Comparison of ENCODE assay signal across 1 cellular context in genomic region chr17:3529817-3530741, GRCh38.
TF ChIP-seq lines count a peak whose summit lies in the region.

No MANE protein-coding gene starts in this region.

TF ChIP-seq in HepG2, 621 proteins besides CTCF, POLR2A, EP300 and RAD21 (continued from another document and continues in another):
- TF ChIP-seq E2F5 (CRISPR knock-in tag; conservative IDR thresholded peaks at IDR 0.05) (no peak), MXI1 (IDR thresholded peaks at IDR 0.05; ENCODE audit: borderline replicate concordance, low read depth, low read length) (no peak), XBP1 (CRISPR knock-in tag; IDR thresholded peaks at IDR 0.05) (no peak), ZNF83 (CRISPR knock-in tag; IDR thresholded peaks at IDR 0.05; ENCODE audit: borderline replicate concordance) (no peak), HOXA7 (CRISPR knock-in tag; IDR thresholded peaks at IDR 0.05) (no peak), DMAP1 (CRISPR knock-in tag; IDR thresholded peaks at IDR 0.05) (peak; percentile 63; the same call in 1 of the 2 replicates), ZNF747 (CRISPR knock-in tag; IDR thresholded peaks at IDR 0.05; ENCODE audit: borderline replicate concordance) (no peak), RFXAP (CRISPR knock-in tag; IDR thresholded peaks at IDR 0.05; ENCODE audit: borderline replicate concordance) (no peak), ZSCAN12 (CRISPR knock-in tag; IDR thresholded peaks at IDR 0.05) (no peak), TGIF2 (CRISPR knock-in tag; IDR thresholded peaks at IDR 0.05) (no peak), ZNF550 (CRISPR knock-in tag; IDR thresholded peaks at IDR 0.05; ENCODE audit: borderline replicate concordance) (no peak), ZNF318 (CRISPR knock-in tag; IDR thresholded peaks at IDR 0.05) (no peak), MAX (IDR thresholded peaks at IDR 0.05) (peak; percentile 54; the same call in 1 of the 2 replicates), KIAA2018 (CRISPR knock-in tag; IDR thresholded peaks at IDR 0.05; ENCODE audit: borderline replicate concordance) (no peak), KMT2B (CRISPR knock-in tag; IDR thresholded peaks at IDR 0.05) (no peak), ZNF207 (IDR thresholded peaks at IDR 0.05; ENCODE audit: borderline replicate concordance) (no peak), PLSCR1 (CRISPR knock-in tag; IDR thresholded peaks at IDR 0.05; ENCODE audit: borderline replicate concordance) (no peak), ZNF614 (CRISPR knock-in tag; IDR thresholded peaks at IDR 0.05; ENCODE audit: borderline replicate concordance) (0 out of 2 replicates have a peak, but pooled peaks have one; percentile 45), CBX5 (CRISPR knock-in tag; IDR thresholded peaks at IDR 0.05; ENCODE audit: borderline replicate concordance) (no peak), PHB2 (IDR thresholded peaks at IDR 0.05; ENCODE audit: partially characterized antibody) (no peak), ZNF484 (CRISPR knock-in tag; IDR thresholded peaks at IDR 0.05; ENCODE audit: borderline replicate concordance, low read depth) (no peak), MXD3 (CRISPR knock-in tag; IDR thresholded peaks at IDR 0.05) (no peak), NFE2L2 (IDR thresholded peaks at IDR 0.05; ENCODE audit: low read length) (no peak), BCLAF1 (IDR thresholded peaks at IDR 0.05) (no peak), KLF12 (CRISPR knock-in tag; IDR thresholded peaks at IDR 0.05; ENCODE audit: borderline replicate concordance) (0 out of 2 replicates have a peak, but pooled peaks have one; percentile 57), MIXL1 (CRISPR knock-in tag; IDR thresholded peaks at IDR 0.05) (no peak), ZFP91 (CRISPR knock-in tag; IDR thresholded peaks at IDR 0.05; ENCODE audit: borderline replicate concordance) (no peak), SNAPC2 (CRISPR knock-in tag; IDR thresholded peaks at IDR 0.05) (no peak), FIP1L1 (IDR thresholded peaks at IDR 0.05; ENCODE audit: borderline replicate concordance, insufficient read depth, low read depth, low read length) (no peak), ZNF441 (CRISPR knock-in tag; IDR thresholded peaks at IDR 0.05; ENCODE audit: borderline replicate concordance) (no peak), ZNF883 (CRISPR knock-in tag; IDR thresholded peaks at IDR 0.05; ENCODE audit: not compliant biosample characterization) (no peak), ZNF652 (CRISPR knock-in tag; IDR thresholded peaks at IDR 0.05; ENCODE audit: borderline replicate concordance, low read depth) (no peak), ZSCAN9 (CRISPR knock-in tag; IDR thresholded peaks at IDR 0.05; ENCODE audit: borderline replicate concordance) (no peak)
